Comparison of ENCODE assay signal across 22 cellular contexts in the genomic region with DNA sequence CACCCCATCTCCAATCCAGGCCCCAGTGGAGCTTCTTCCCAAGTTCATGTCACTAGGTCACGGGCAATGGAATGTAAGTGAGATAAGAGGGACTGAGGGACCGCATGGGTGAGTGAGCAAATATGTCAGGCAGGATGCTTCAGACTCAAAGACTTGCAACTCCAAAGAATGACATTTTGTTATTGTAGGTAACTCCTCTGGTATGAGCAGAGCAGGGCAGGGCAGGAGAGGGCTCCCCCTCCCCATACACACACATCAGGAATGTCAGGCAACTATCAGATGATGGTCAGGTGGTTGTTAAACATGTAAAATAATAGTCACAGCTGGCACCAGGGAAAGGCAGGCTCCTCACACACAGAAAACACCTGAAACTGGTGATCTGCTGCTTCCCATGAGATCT. TPM values are rescaled to one million over a fixed set of nuclear protein-coding genes. Genes with fewer than 3 reads are reported as not detected.
DNase-seq lines count a peak whose midpoint lies in the region; ATAC-seq lines count a peak whose summit lies in the region.
"Had no signal": no experiment of that assay in that cellular context is flagged by ENCODE, and none has a peak within 500 bp of the region (broad histone marks: within the 10 kb centered on the region; RNA-seq: fewer than 3 reads in every experiment).

No MANE protein-coding gene starts in this region.

- ATAC-seq in HG03342 (IDR thresholded peaks at IDR 0.05; ENCODE audit: unreplicated experiment): no peak
- ATAC-seq in HG02759 (IDR thresholded peaks at IDR 0.05; ENCODE audit: unreplicated experiment): no peak
- no peak for ATAC-seq in GM19463 (IDR thresholded peaks at IDR 0.05; ENCODE audit: unreplicated experiment)
- ATAC-seq: left lung, sciatic nerve had no signal

- peak; percentile 34 for DNase-seq in AG08396 (ENCODE audit: low spot score)
- DNase-seq in H4 (ENCODE audit: low spot score): peak; percentile 29
- peak; percentile 7 for DNase-seq in RKO (ENCODE audit: low spot score)
- DNase-seq in kidney tubule cell (ENCODE audit: low spot score): peak; percentile 92
- DNase-seq: activated effector memory CD4-positive, alpha-beta T cell treated with Interleukin-2 at 50 U/mL for 16 hours; left lung; NCI-H1417 treated with DMSO at 0.1 percent for 48 hours; NCI-H2171; NCI-H526; nephron progenitor cell; posterior cingulate gyrus; Right ventricle myocardium superior; T-helper 9 cell; upper lobe of left lung had no signal

RNA-seq across cellular contexts. Expression of a gene that starts 10.6 kb away (rescaled TPM):
- not detected in 2 replicates for total RNA-seq in H4 (2014; rRNA removed; shearing (Covaris generic))
- total RNA-seq: activated CD4-positive, alpha-beta memory T cell treated with anti-CD3 and anti-CD28 coated beads for 36 hours; cardiac septum; dermis microvascular lymphatic vessel endothelial cell; left lung; MCF 10A; Right ventricle myocardium superior; sciatic nerve; upper lobe of left lung had no signal

RNA-seq across cellular contexts. Expression of a gene that starts 41.4 kb away (rescaled TPM):
- not detected in 2 replicates for total RNA-seq in H4 (2014; rRNA removed; shearing (Covaris generic))
- total RNA-seq: activated CD4-positive, alpha-beta memory T cell treated with anti-CD3 and anti-CD28 coated beads for 36 hours; cardiac septum; dermis microvascular lymphatic vessel endothelial cell; left lung; MCF 10A; Right ventricle myocardium superior; sciatic nerve; upper lobe of left lung had no signal

RNA-seq across cellular contexts. Expression of a gene that starts 48.1 kb away (rescaled TPM):
- 12.0 and 18.2 TPM in 2 replicates for total RNA-seq in H4 (2014; rRNA removed; shearing (Covaris generic))

Comparison
In these comparisons a context has a peak if more than half of its experiments do, and no peak if none do; other contexts are left out.
1. DNase-seq: peak in every context shown above with its lines; median percentile 92 in kidney tubule cell; 34 in AG08396; 29 in H4; 7 in RKO.